ENCODE assay signal across 13 cellular contexts in genomic region chr6:170151235-170152110, GRCh38.
A peak's percentile ranks its signal among the peaks of the same experiment; 100 is the strongest.
DNase-seq lines count a peak whose midpoint lies in the region; ATAC-seq and TF ChIP-seq lines count a peak whose summit lies in the region.
"Had no signal": no experiment of that assay in that cellular context is flagged by ENCODE, and none has a peak within 500 bp of the region (broad histone marks: within the 10 kb centered on the region; RNA-seq: fewer than 3 reads in every experiment).

No MANE protein-coding gene starts in this region.

- TF ChIP-seq CTCF in breast epithelium (IDR thresholded peaks at IDR 0.05): no peak
- TF ChIP-seq CTCF in MCF 10A (IDR thresholded peaks at IDR 0.05; ENCODE audit: unreplicated experiment): no peak
- TF ChIP-seq CTCF in endodermal cell (conservative IDR thresholded peaks at IDR 0.05): no peak
- no peak for TF ChIP-seq CTCF in nephron progenitor cell (IDR thresholded peaks at IDR 0.05)
- no peak for TF ChIP-seq CTCF in uterus (IDR thresholded peaks at IDR 0.05)

- no peaks in the 10 kb centered on the region for H3K9me3 ChIP-seq in breast epithelium
- H3K9me3 ChIP-seq in endodermal cell (ENCODE audit: control insufficient read depth, low read length): no peaks in the 10 kb centered on the region
- H3K9me3 ChIP-seq in uterus: no peaks in the 10 kb centered on the region

- H3K27me3 ChIP-seq in breast epithelium (no peaks in the 10 kb centered on the region), endodermal cell (ENCODE audit: control insufficient read depth, insufficient read depth, low read length, poor library complexity, severe bottlenecking) (no peaks in the 10 kb centered on the region), uterus (no peaks in the 10 kb centered on the region)

- DNase-seq in breast epithelium (ENCODE audit: low spot score in 2 of 2) (no peak), MCF 10A (ENCODE audit: unreplicated experiment) (no peak), endodermal cell (peak; percentile 69), nephron progenitor cell (no peak), uterus (peak; percentile 45 to 65), NAMALWA (ENCODE audit: low spot score) (no peak), hepatic stellate cell (ENCODE audit: low spot score) (no peak)
- DNase-seq: activated CD4-positive, alpha-beta T cell treated with anti-CD3 and anti-CD28 coated beads, Interleukin-2, amount 50 U/mL, for 4 hours; activated naive CD4-positive, alpha-beta T cell; T-helper 1 cell had no signal

- H3K9me3 Mint-ChIP-seq in MCF 10A (ENCODE audit: unreplicated experiment) (no peaks in the 10 kb centered on the region), endodermal cell (no peaks in the 10 kb centered on the region), nephron progenitor cell (no peaks in the 10 kb centered on the region)
- H3K9me3 Mint-ChIP-seq: stimulated activated memory B cell treated with anti-CD40 and anti-IgM and Interleukin-4, amounts not matched to agents 10 μg/mL and 1 μg/mL and 100 μg/mL, for 72 hours had no signal

- CTCF ChIA-PET in MCF 10A (lab: Yijun Ruan, JAX): interaction anchor here (0.6 to 1.0 kb wide), 3 partner anchors 76 to 318 kb away, joined by 3 to 4 read pairs (median 3); no protein-coding TSS in a partner anchor

- H3K27ac Mint-ChIP-seq in MCF 10A (ENCODE audit: low read depth, unreplicated experiment) (no peak overlapping the region), endodermal cell (peak overlapping the region; percentile 52), nephron progenitor cell (peak overlapping the region; percentile 64)
- H3K27ac Mint-ChIP-seq: stimulated activated memory B cell treated with anti-CD40 and anti-IgM and Interleukin-4, amounts not matched to agents 10 μg/mL and 1 μg/mL and 100 μg/mL, for 72 hours had no signal

- peak overlapping the region in 2 of 3 donors; percentile 31 to 50 for H3K4me3 ChIP-seq in breast epithelium
- no peak overlapping the region for H3K4me3 ChIP-seq in endodermal cell (ENCODE audit: low read length)
- no peak overlapping the region for H3K4me3 ChIP-seq in uterus

- H3K27me3 Mint-ChIP-seq in MCF 10A (ENCODE audit: insufficient read depth, unreplicated experiment) (peaks cover 49% of the 10 kb centered on the region), endodermal cell (ENCODE audit: insufficient read depth) (peaks cover 10% of the 10 kb centered on the region), nephron progenitor cell (ENCODE audit: low read depth, poor library complexity) (peaks cover 15% of the 10 kb centered on the region)

- 72 to 81% methylated on average over 21 to 23 of the region's 23 CpGs for WGBS in endodermal cell (ENCODE audit: insufficient coverage in 1 of 2, insufficient read length in 1 of 2), 2 experiments

- H3K27ac ChIP-seq in breast epithelium: peak overlapping the region; percentile 84 to 88
- peak overlapping the region; percentile 92 for H3K27ac ChIP-seq in endodermal cell (ENCODE audit: low read depth, low read length)
- H3K27ac ChIP-seq in uterus: peak overlapping the region; percentile 63 to 73
- H3K27ac ChIP-seq: HL-60 had no signal

- H3K36me3 ChIP-seq in breast epithelium (no peaks in the 10 kb centered on the region), endodermal cell (ENCODE audit: control insufficient read depth, insufficient read depth, low read length) (no peaks in the 10 kb centered on the region), uterus (no peaks in the 10 kb centered on the region)

- no peak for ATAC-seq in HG03460 (IDR thresholded peaks at IDR 0.05; ENCODE audit: unreplicated experiment)
- ATAC-seq: stimulated activated memory B cell treated with anti-CD40 and anti-IgM and Interleukin-4, amounts not matched to agents 10 μg/mL and 1 μg/mL and 100 μg/mL, for 72 hours had no signal

- no peak overlapping the region for H3K4me3 Mint-ChIP-seq in MCF 10A (ENCODE audit: unreplicated experiment)
- H3K4me3 Mint-ChIP-seq in endodermal cell: no peak overlapping the region
- no peak overlapping the region for H3K4me3 Mint-ChIP-seq in nephron progenitor cell
- H3K4me3 Mint-ChIP-seq: stimulated activated memory B cell treated with anti-CD40 and anti-IgM and Interleukin-4, amounts not matched to agents 10 μg/mL and 1 μg/mL and 100 μg/mL, for 72 hours had no signal

- no peak overlapping the region for H3K9ac ChIP-seq in endodermal cell (ENCODE audit: extremely low read depth, low read length, poor library complexity, severe bottlenecking)

- POLR2A ChIA-PET in MCF 10A (lab: Yijun Ruan, JAX): interaction anchor here (0.7 kb wide), 1 partner anchor 153 kb away, joined by 3 read pairs; no protein-coding TSS in a partner anchor

- H3K36me3 Mint-ChIP-seq in MCF 10A (ENCODE audit: insufficient read depth, unreplicated experiment) (no peaks in the 10 kb centered on the region), endodermal cell (ENCODE audit: low read depth) (no peaks in the 10 kb centered on the region), nephron progenitor cell (ENCODE audit: low read depth) (no peaks in the 10 kb centered on the region)
- H3K36me3 Mint-ChIP-seq: stimulated activated memory B cell treated with anti-CD40 and anti-IgM and Interleukin-4, amounts not matched to agents 10 μg/mL and 1 μg/mL and 100 μg/mL, for 72 hours had no signal

- BruUV-seq in MCF 10A (replicated peaks; lab: Mats Ljungman, UMichigan): no TSS peak

- TF ChIP-seq POLR2A in breast epithelium (IDR thresholded peaks at IDR 0.05) (no peak), uterus (IDR thresholded peaks at IDR 0.05) (no peak)

- peaks cover 5% of the 10 kb centered on the region for H3K4me1 Mint-ChIP-seq in MCF 10A (ENCODE audit: insufficient read depth, unreplicated experiment)
- peaks cover 31% of the 10 kb centered on the region for H3K4me1 Mint-ChIP-seq in endodermal cell
- H3K4me1 Mint-ChIP-seq in nephron progenitor cell: peaks cover 66% of the 10 kb centered on the region

- peaks cover 0 to 6% of the 10 kb centered on the region in 2 donors for H3K4me1 ChIP-seq in breast epithelium
- H3K4me1 ChIP-seq in endodermal cell (ENCODE audit: control insufficient read depth, insufficient read depth, low read length): peaks cover 13% of the 10 kb centered on the region
- H3K4me1 ChIP-seq in uterus: peaks cover 0 to 5% of the 10 kb centered on the region in 2 donors

- intact Hi-C loops in breast epithelium (cut with DNase I; ENCODE audit: low total_unique reads) (no loop called here), MCF 10A (cut with micrococcal nuclease) (no loop called here), uterus (cut with DNase I; ENCODE audit: low total_unique reads) (no loop called here)

Comparison
In these comparisons a context has a peak if more than half of its experiments do, and no peak if none do; other contexts are left out.
1. DNase-seq: peak in endodermal cell (single experiment) and uterus (2 of 2); none in breast epithelium (0 of 2), MCF 10A (single experiment), nephron progenitor cell (single experiment), NAMALWA (single experiment) and hepatic stellate cell (single experiment).
2. H3K4me3 ChIP-seq: peak in breast epithelium (2 of 3); none in endodermal cell (single experiment) and uterus (0 of 2).
3. Peak in every context shown above with its lines, with median percentiles within 50 percentile points of each other: H3K27ac ChIP-seq.